In the genomic region with DNA sequence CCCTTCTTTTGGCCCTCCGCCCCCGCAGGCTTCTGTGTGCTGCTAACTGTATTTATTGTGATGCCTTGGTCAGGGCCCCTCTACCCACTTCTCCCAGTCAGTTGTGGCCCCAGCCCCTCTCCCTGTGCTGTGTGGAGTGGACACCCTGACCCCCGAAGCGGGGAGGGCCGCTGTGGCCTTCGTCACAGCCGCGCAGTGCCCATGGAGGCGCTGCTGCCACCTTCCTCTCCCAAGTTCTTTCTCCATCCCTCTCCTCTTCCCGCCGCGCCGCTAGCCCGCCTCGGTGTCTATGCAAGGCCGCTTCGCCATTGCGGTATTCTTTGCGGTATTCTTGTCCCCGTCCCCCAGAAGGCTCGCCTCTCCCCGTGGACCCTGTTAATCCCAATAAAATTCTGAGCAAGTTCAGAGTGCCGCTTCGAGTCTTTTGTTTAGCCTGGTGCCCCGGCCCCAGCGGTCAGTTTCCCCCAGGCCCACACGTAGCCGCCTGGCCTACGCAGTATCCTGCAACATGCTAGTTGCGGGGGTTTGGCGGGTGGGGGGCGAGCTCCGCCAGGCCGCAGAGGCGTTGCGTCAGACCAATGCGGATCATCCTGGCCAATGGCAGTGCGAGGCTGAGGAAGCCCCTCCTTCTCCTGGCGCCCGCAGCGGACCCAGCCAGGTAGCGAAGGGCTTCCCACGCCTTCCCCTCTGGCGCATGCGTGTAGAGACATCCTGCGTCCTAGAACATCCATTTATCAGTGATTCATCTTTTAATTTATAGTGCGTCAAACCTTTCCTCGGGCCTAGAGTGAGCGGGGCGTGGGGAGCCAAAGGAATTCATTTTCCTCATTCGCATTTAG, we compare ENCODE assay signal across 9 cellular contexts. TPM values are rescaled to one million over a fixed set of nuclear protein-coding genes. Genes with fewer than 3 reads are reported as not detected.
DNase-seq lines count a peak whose midpoint lies in the region; ATAC-seq and TF ChIP-seq lines count a peak whose summit lies in the region.
"Had no signal": no experiment of that assay in that cellular context is flagged by ENCODE, and none has a peak within 500 bp of the region (broad histone marks: within the 10 kb centered on the region; RNA-seq: fewer than 3 reads in every experiment).

No MANE protein-coding gene starts in this region.

- POLR2A ChIA-PET in PC-3 (lab: Charles Lee; ENCODE audit: unreplicated experiment): no interaction called here

- H3K9me3 ChIP-seq in PC-3 (ENCODE audit: low read length): no peaks in the 10 kb centered on the region

- peak overlapping the region; percentile 81 for H3K4me3 ChIP-seq in PC-3 (ENCODE audit: low read length)

- CTCF ChIA-PET in PC-3 (lab: Charles Lee): interaction anchor here (0.6 kb wide), 1 partner anchor 40 kb away, joined by 3 read pairs; no protein-coding TSS in a partner anchor

- H3K9ac ChIP-seq in PC-3 (ENCODE audit: low read length): peak overlapping the region; percentile 82

- H3K27me3 ChIP-seq in PC-3 (ENCODE audit: low read length): no peaks in the 10 kb centered on the region

- peak; percentile 54 for ATAC-seq in HG02642 (IDR thresholded peaks at IDR 0.05; ENCODE audit: poor library complexity, unreplicated experiment)
- ATAC-seq in PC-3: peak; percentile 79

- H4K20me1 ChIP-seq in PC-3 (ENCODE audit: low read length): peaks cover 8% of the 10 kb centered on the region

- H3K27ac ChIP-seq in PC-3 (ENCODE audit: low read length) (peak overlapping the region; percentile 86), substantia nigra (ENCODE audit: low read depth, low read length, poor library complexity, severe bottlenecking) (peak overlapping the region; percentile 63)
- H3K27ac ChIP-seq: HL-60 had no signal

- TF ChIP-seq CTCF in PC-3 (conservative IDR thresholded peaks at IDR 0.05; ENCODE audit: low read depth, low read length): no peak

- H3K9me2 ChIP-seq in PC-3 (replicated peaks; ENCODE audit: low read length): no peaks in the 10 kb centered on the region

- peak overlapping the region; percentile 99 for H3K4me2 ChIP-seq in PC-3 (ENCODE audit: low read length)

- H2AFZ ChIP-seq in PC-3 (ENCODE audit: low read length): peak overlapping the region; percentile 92

- no peaks in the 10 kb centered on the region for H3F3A ChIP-seq in PC-3 (ENCODE audit: low read length, unreplicated experiment)

- H3K79me2 ChIP-seq in PC-3 (ENCODE audit: low read length): peaks cover 12% of the 10 kb centered on the region

- TSS peak; percentile 75 for BruUV-seq in PC-3 (replicated peaks; lab: Mats Ljungman, UMichigan)

- H3K36me3 ChIP-seq in PC-3 (ENCODE audit: low read depth, low read length): peaks cover 8% of the 10 kb centered on the region

- intact Hi-C loops in PC-3 (cut with micrococcal nuclease) (no loop called here), head of caudate nucleus (cut with DNase I) (no loop called here)

- peaks cover 11% of the 10 kb centered on the region for H3K4me1 ChIP-seq in PC-3 (ENCODE audit: insufficient read depth, low read length)

- peak; percentile 78 for DNase-seq in COR-L47 (lab: John Stamatoyannopoulos, UW)
- DNase-seq in PC-3: peak; percentile 89
- peak; percentile 85 for DNase-seq in activated naive CD4-positive, alpha-beta T cell treated with anti-CD3 and anti-CD28 coated beads, Interleukin-2, amount 50 U/mL, for 16 hours
- peak; percentile 57 to 93 (median 82) for DNase-seq in head of caudate nucleus
- DNase-seq in nucleus accumbens (lab: John Stamatoyannopoulos, UW): peak in 50 of 56 donors; percentile 8 to 87 (median 58)
- peak in 31 of 49 donors; percentile 3 to 87 (median 32) for DNase-seq in substantia nigra (lab: John Stamatoyannopoulos, UW)
- DNase-seq in NOMO-1 (lab: John Stamatoyannopoulos, UW; ENCODE audit: unreplicated experiment in 2 of 2): no peak

RNA-seq across cellular contexts. Expression of gene KANTR, which starts 5.6 kb away (rescaled TPM):
- total RNA-seq in PC-3 (2014; rRNA removed): 9.3 and 9.7 TPM in 2 replicates

RNA-seq across cellular contexts. Expression of gene TSPYL2, which starts 6.2 kb away (rescaled TPM):
- total RNA-seq in PC-3 (2014; rRNA removed): 22.4 and 23.2 TPM in 2 replicates

RNA-seq across cellular contexts. Expression of gene GPR173, which starts 39.8 kb away (rescaled TPM):
- 1.6 and 2.2 TPM in 2 replicates for total RNA-seq in PC-3 (2014; rRNA removed)

Comparison
In these comparisons a context has a peak if more than half of its experiments do, and no peak if none do; other contexts are left out.
1. DNase-seq: peak in COR-L47 (single experiment), PC-3 (single experiment), activated naive CD4-positive, alpha-beta T cell treated with anti-CD3 and anti-CD28 coated beads, Interleukin-2, amount 50 U/mL, for 16 hours (single experiment), head of caudate nucleus (42 of 42), nucleus accumbens (50 of 56) and substantia nigra (31 of 49); none in NOMO-1 (0 of 2).